Comparison of ENCODE assay signal across 18 cellular contexts in genomic region chr22:28018461-28018927, GRCh38.
A peak's percentile ranks its signal among the peaks of the same experiment; 100 is the strongest.
DNase-seq lines count a peak whose midpoint lies in the region; ATAC-seq and TF ChIP-seq lines count a peak whose summit lies in the region.
"Had no signal": no experiment of that assay in that cellular context is flagged by ENCODE, and none has a peak within 500 bp of the region (broad histone marks: within the 10 kb centered on the region; RNA-seq: fewer than 3 reads in every experiment).

No MANE protein-coding gene starts in this region.

- H3K27me3 Mint-ChIP-seq in activated T-cell treated with anti-CD3 and anti-CD28 coated beads, Interleukin-2, amount 50 U/mL, for 24 hours: no peaks in the 10 kb centered on the region
- H3K27me3 Mint-ChIP-seq in activated T-cell treated with anti-CD3 and anti-CD28 coated beads, Interleukin-2, amount 50 U/mL, for 4 hours (ENCODE audit: low read depth): no peaks in the 10 kb centered on the region
- H3K27me3 Mint-ChIP-seq: B cell had no signal

- H3K36me3 ChIP-seq in lower lobe of right lung (peaks cover 11% of the 10 kb centered on the region), skeletal muscle tissue (ENCODE audit: control insufficient read depth in 3 of 3, insufficient read depth in 3 of 3, low read length in 3 of 3) (peaks cover 0 to 5% (median 2%) of the 10 kb centered on the region in 3 donors)
- H3K36me3 ChIP-seq: left lung, SJSA1 had no signal

- H3K9me3 ChIP-seq in lower lobe of right lung (no peaks in the 10 kb centered on the region), skeletal muscle tissue (ENCODE audit: control insufficient read depth in 3 of 3, low read length in 3 of 3) (no peaks in the 10 kb centered on the region)
- H3K9me3 ChIP-seq: left lung, SJSA1 had no signal

- H3K4me1 Mint-ChIP-seq in activated T-cell treated with anti-CD3 and anti-CD28 coated beads, Interleukin-2, amount 50 U/mL, for 24 hours (ENCODE audit: low read depth): peaks cover 5% of the 10 kb centered on the region
- H3K4me1 Mint-ChIP-seq in activated T-cell treated with anti-CD3 and anti-CD28 coated beads, Interleukin-2, amount 50 U/mL, for 4 hours (ENCODE audit: low read depth): peaks cover 2% of the 10 kb centered on the region

- H3K9me3 Mint-ChIP-seq in activated T-cell treated with anti-CD3 and anti-CD28 coated beads, Interleukin-2, amount 50 U/mL, for 24 hours: no peaks in the 10 kb centered on the region
- no peaks in the 10 kb centered on the region for H3K9me3 Mint-ChIP-seq in activated T-cell treated with anti-CD3 and anti-CD28 coated beads, Interleukin-2, amount 50 U/mL, for 4 hours
- H3K9me3 Mint-ChIP-seq: neural crest cell had no signal

- peak; percentile 12 for DNase-seq in activated T-cell treated with anti-CD3 and anti-CD28 coated beads, Interleukin-2, amount 50 U/mL, for 24 hours
- DNase-seq in activated T-cell treated with anti-CD3 and anti-CD28 coated beads, Interleukin-2, amount 50 U/mL, for 4 hours: no peak
- DNase-seq in NCI-H69 (lab: John Stamatoyannopoulos, UW): peak; percentile 61
- peak; percentile 13 for DNase-seq in lower lobe of right lung
- DNase-seq in activated CD4-positive, alpha-beta T cell treated with anti-CD3 and anti-CD28 coated beads, Interleukin-2, amount 50 U/mL, for 4 hours: no peak
- DNase-seq in activated CD4-positive, alpha-beta T cell treated with anti-CD3 and anti-CD28 coated beads for 1 hour: no peak
- DNase-seq: activated CD4-positive, alpha-beta T cell treated with anti-CD3 and anti-CD28 coated beads for 4 hours; anterior cingulate cortex; caudate nucleus; NCI-H1092 treated with DMSO at 0.1 percent for 48 hours; NCI-H2081 treated with DMSO at 0.1 percent for 48 hours had no signal

- peak overlapping the region in 1 of 3 donors; percentile 60 for H3K9ac ChIP-seq in skeletal muscle tissue (ENCODE audit: low read depth in 1 of 3, low read length in 3 of 3)

- H3K36me3 Mint-ChIP-seq in activated T-cell treated with anti-CD3 and anti-CD28 coated beads, Interleukin-2, amount 50 U/mL, for 24 hours (ENCODE audit: low read depth): no peaks in the 10 kb centered on the region
- no peaks in the 10 kb centered on the region for H3K36me3 Mint-ChIP-seq in activated T-cell treated with anti-CD3 and anti-CD28 coated beads, Interleukin-2, amount 50 U/mL, for 4 hours (ENCODE audit: insufficient read depth)

- no peak for ATAC-seq in activated T-cell treated with anti-CD3 and anti-CD28 coated beads, Interleukin-2, amount 50 U/mL, for 4 hours
- ATAC-seq in lower lobe of right lung (no peak), HG03354 (IDR thresholded peaks at IDR 0.05; ENCODE audit: poor library complexity, severe bottlenecking, unreplicated experiment) (no peak)
- ATAC-seq: left lung had no signal

- no peak overlapping the region for H3K4me3 Mint-ChIP-seq in activated T-cell treated with anti-CD3 and anti-CD28 coated beads, Interleukin-2, amount 50 U/mL, for 24 hours
- no peak overlapping the region for H3K4me3 Mint-ChIP-seq in activated T-cell treated with anti-CD3 and anti-CD28 coated beads, Interleukin-2, amount 50 U/mL, for 4 hours
- H3K4me3 Mint-ChIP-seq: B cell, neural crest cell had no signal

- no peak overlapping the region for H3K4me3 ChIP-seq in lower lobe of right lung
- no peak overlapping the region for H3K4me3 ChIP-seq in skeletal muscle tissue (ENCODE audit: low read length in 3 of 3)
- H3K4me3 ChIP-seq: left lung, PC-9, SJSA1 had no signal

- H3K27ac ChIP-seq in lower lobe of right lung: no peak overlapping the region
- peak overlapping the region; percentile 70 for H3K27ac ChIP-seq in skeletal muscle tissue (ENCODE audit: low read depth, low read length)
- H3K27ac ChIP-seq: left lung, PC-9, SJSA1 had no signal

- H3K27ac Mint-ChIP-seq in activated T-cell treated with anti-CD3 and anti-CD28 coated beads, Interleukin-2, amount 50 U/mL, for 24 hours: no peak overlapping the region
- H3K27ac Mint-ChIP-seq: B cell had no signal

- TF ChIP-seq CTCF in lower lobe of right lung (IDR thresholded peaks at IDR 0.05): no peak

- intact Hi-C loops in lower lobe of right lung (cut with DNase I): no loop called here

- H3K4me1 ChIP-seq in lower lobe of right lung: peaks cover 30% of the 10 kb centered on the region
- peaks cover 37 to 58% (median 48%) of the 10 kb centered on the region in 3 donors for H3K4me1 ChIP-seq in skeletal muscle tissue (ENCODE audit: control insufficient read depth in 3 of 3, insufficient read depth in 3 of 3, low read length in 3 of 3)

- H3K27me3 ChIP-seq in lower lobe of right lung (ENCODE audit: low read depth): no peaks in the 10 kb centered on the region
- H3K27me3 ChIP-seq in skeletal muscle tissue (ENCODE audit: control insufficient read depth in 3 of 3, insufficient read depth in 3 of 3, low read length in 3 of 3): no peaks in the 10 kb centered on the region
- H3K27me3 ChIP-seq: left lung, SJSA1 had no signal

Comparison
In these comparisons a context has a peak if more than half of its experiments do, and no peak if none do; other contexts are left out.
1. DNase-seq: peak in activated T-cell treated with anti-CD3 and anti-CD28 coated beads, Interleukin-2, amount 50 U/mL, for 24 hours (single experiment), NCI-H69 (single experiment) and lower lobe of right lung (single experiment); none in activated T-cell treated with anti-CD3 and anti-CD28 coated beads, Interleukin-2, amount 50 U/mL, for 4 hours (single experiment), activated CD4-positive, alpha-beta T cell treated with anti-CD3 and anti-CD28 coated beads, Interleukin-2, amount 50 U/mL, for 4 hours (0 of 2) and activated CD4-positive, alpha-beta T cell treated with anti-CD3 and anti-CD28 coated beads for 1 hour (single experiment).